ENCODE assay signal across 12 cellular contexts in genomic region chr22:44357962-44358553, GRCh38. TPM values are rescaled to one million over a fixed set of nuclear protein-coding genes. Genes with fewer than 3 reads are reported as not detected.
DNase-seq lines count a peak whose midpoint lies in the region; ATAC-seq and TF ChIP-seq lines count a peak whose summit lies in the region.
"Had no signal": no experiment of that assay in that cellular context is flagged by ENCODE, and none has a peak within 500 bp of the region (broad histone marks: within the 10 kb centered on the region; RNA-seq: fewer than 3 reads in every experiment).

No MANE protein-coding gene starts in this region.

- H3K27ac Mint-ChIP-seq in activated CD4-positive, alpha-beta memory T cell treated with anti-CD3 and anti-CD28 coated beads, Interleukin-2, amount 10 ng/mL, durations not matched to agents 7 days and 5 days: no peak overlapping the region
- no peak overlapping the region for H3K27ac Mint-ChIP-seq in mesothelial cell of epicardium
- H3K27ac Mint-ChIP-seq: HFFc6 had no signal

- H3K36me3 Mint-ChIP-seq in activated CD4-positive, alpha-beta memory T cell treated with anti-CD3 and anti-CD28 coated beads, Interleukin-2, amount 10 ng/mL, durations not matched to agents 7 days and 5 days (ENCODE audit: low read depth): no peaks in the 10 kb centered on the region
- H3K36me3 Mint-ChIP-seq in mesothelial cell of epicardium: no peaks in the 10 kb centered on the region

- no peak for ATAC-seq in left lobe of liver
- ATAC-seq: pancreas had no signal

- DNase-seq in H7 (peak; percentile 59), SHP77 (lab: John Stamatoyannopoulos, UW) (peak; percentile 93 to 97), hepatic stellate cell (ENCODE audit: low spot score) (peak; percentile 82), retina (peak; percentile 63), left lobe of liver (ENCODE audit: low spot score) (no peak), RWPE1 (ENCODE audit: low spot score) (no peak), mesothelial cell of epicardium (ENCODE audit: low spot score in 2 of 2, unreplicated experiment in 2 of 2) (no peak)
- no peak for DNase-seq in activated CD4-positive, alpha-beta memory T cell treated with anti-CD3 and anti-CD28 coated beads, Interleukin-2, amount 10 ng/mL, durations not matched to agents 7 days and 5 days
- DNase-seq: activated CD8-positive, alpha-beta memory T cell treated with anti-CD3 and anti-CD28 coated beads, Interleukin-2, amount 50 U/mL, for 48 hours; HFFc6 had no signal

- CTCF ChIA-PET in activated CD4-positive, alpha-beta memory T cell treated with anti-CD3 and anti-CD28 coated beads, Interleukin-2, amount 10 ng/mL, durations not matched to agents 7 days and 5 days (lab: Charles Lee): interaction anchor here (0.6 kb wide), 1 partner anchor 1154 kb away, joined by 3 read pairs; no protein-coding TSS in a partner anchor
- CTCF ChIA-PET in RWPE1 (lab: Yijun Ruan, JAX): no interaction called here

- no peak overlapping the region for H3K27ac ChIP-seq in RWPE1
- H3K27ac ChIP-seq: pancreas, tibial nerve had no signal

- no peaks in the 10 kb centered on the region for H3K9me3 Mint-ChIP-seq in activated CD4-positive, alpha-beta memory T cell treated with anti-CD3 and anti-CD28 coated beads, Interleukin-2, amount 10 ng/mL, durations not matched to agents 7 days and 5 days
- H3K9me3 Mint-ChIP-seq in mesothelial cell of epicardium: no peaks in the 10 kb centered on the region
- H3K9me3 Mint-ChIP-seq: HFFc6 had no signal

- TF ChIP-seq CTCF in RWPE1 (conservative IDR thresholded peaks at IDR 0.05; ENCODE audit: low read depth) (no peak), mesothelial cell of epicardium (IDR thresholded peaks at IDR 0.05; ENCODE audit: unreplicated experiment) (no peak)

- no peaks in the 10 kb centered on the region for H3K36me3 ChIP-seq in H7 (replicated peaks; ENCODE audit: control insufficient read depth, insufficient read depth, low read length)
- H3K36me3 ChIP-seq: pancreas, tibial nerve had no signal

- POLR2A ChIA-PET in activated CD4-positive, alpha-beta memory T cell treated with anti-CD3 and anti-CD28 coated beads, Interleukin-2, amount 10 ng/mL, durations not matched to agents 7 days and 5 days (lab: Charles Lee): no interaction called here
- POLR2A ChIA-PET in RWPE1 (lab: Yijun Ruan, JAX; ENCODE audit: low non-redundant PET): no interaction called here

- no peaks in the 10 kb centered on the region for H3K4me1 Mint-ChIP-seq in activated CD4-positive, alpha-beta memory T cell treated with anti-CD3 and anti-CD28 coated beads, Interleukin-2, amount 10 ng/mL, durations not matched to agents 7 days and 5 days
- peaks cover 10% of the 10 kb centered on the region for H3K4me1 Mint-ChIP-seq in mesothelial cell of epicardium

- H3K4me3 Mint-ChIP-seq in activated CD4-positive, alpha-beta memory T cell treated with anti-CD3 and anti-CD28 coated beads, Interleukin-2, amount 10 ng/mL, durations not matched to agents 7 days and 5 days: no peak overlapping the region
- no peak overlapping the region for H3K4me3 Mint-ChIP-seq in mesothelial cell of epicardium
- H3K4me3 Mint-ChIP-seq: HFFc6 had no signal

- peaks cover 16% of the 10 kb centered on the region for H3K27me3 Mint-ChIP-seq in activated CD4-positive, alpha-beta memory T cell treated with anti-CD3 and anti-CD28 coated beads, Interleukin-2, amount 10 ng/mL, durations not matched to agents 7 days and 5 days
- peaks cover 12% of the 10 kb centered on the region for H3K27me3 Mint-ChIP-seq in mesothelial cell of epicardium (ENCODE audit: low read depth)

- H3K4me3 ChIP-seq in H7 (ENCODE audit: insufficient read depth, low read depth, low read length): no peak overlapping the region
- H3K4me3 ChIP-seq: pancreas, tibial nerve had no signal

- H3K27me3 ChIP-seq in H7 (ENCODE audit: control insufficient read depth, insufficient read depth, low read length): no peaks in the 10 kb centered on the region
- H3K27me3 ChIP-seq: pancreas had no signal

RNA-seq across cellular contexts. Expression of gene SHISAL1, which starts 45.3 kb away (rescaled TPM):
- 1.3 and 2.9 TPM in 2 replicates for total RNA-seq in H7 (2014; rRNA removed; shearing (Covaris generic))
- total RNA-seq in left lobe of liver (0.10 TPM), mesothelial cell of epicardium (0.58 to 0.72 TPM (median 0.62 TPM) in 3 replicates)
- not detected for total RNA-seq in activated CD4-positive, alpha-beta memory T cell treated with anti-CD3 and anti-CD28 coated beads, Interleukin-2, amount 10 ng/mL, durations not matched to agents 7 days and 5 days
- total RNA-seq: HFFc6 had no signal

Comparison
In these comparisons a context has a peak if more than half of its experiments do, and no peak if none do; other contexts are left out.
1. DNase-seq: peak in H7 (single experiment), SHP77 (2 of 2), hepatic stellate cell (single experiment) and retina (single experiment); none in left lobe of liver (single experiment), activated CD4-positive, alpha-beta memory T cell treated with anti-CD3 and anti-CD28 coated beads, Interleukin-2, amount 10 ng/mL, durations not matched to agents 7 days and 5 days (single experiment), RWPE1 (single experiment) and mesothelial cell of epicardium (0 of 2).